In genomic region chr20:57826731-57827287, GRCh38 we compare ENCODE assay signal across 14 cellular contexts.
"Had no signal": no experiment of that assay in that cellular context is flagged by ENCODE, and none has a peak within 500 bp of the region (broad histone marks: within the 10 kb centered on the region; RNA-seq: fewer than 3 reads in every experiment).

No MANE protein-coding gene starts in this region.

- DNase-seq: cortex of kidney; effector memory CD4-positive, alpha-beta T cell; hippocampal formation; mesendoderm; naive B cell; nephron progenitor cell; stimulated activated naive CD4-positive, alpha-beta T cell treated with Interleukin-2 at 50 U/mL for 16 hours; thyroid gland had no signal

- H3K9me3 ChIP-seq: heart left ventricle, neutrophil, suprapubic skin, thyroid gland had no signal

- H3K9me3 Mint-ChIP-seq: naive B cell, nephron progenitor cell, type B pancreatic cell had no signal

- H3K4me1 Mint-ChIP-seq: naive B cell had no signal

- ATAC-seq: esophagus mucosa, heart left ventricle, sciatic nerve had no signal

- H3K27me3 ChIP-seq: suprapubic skin, thyroid gland had no signal

- H3K36me3 Mint-ChIP-seq: naive B cell, type B pancreatic cell had no signal

- H3K4me3 Mint-ChIP-seq: naive B cell, nephron progenitor cell, type B pancreatic cell had no signal

- H3K4me3 ChIP-seq: heart left ventricle, suprapubic skin, thyroid gland had no signal

- H3K4me1 ChIP-seq: suprapubic skin, thyroid gland had no signal

- H3K27ac ChIP-seq: neutrophil, suprapubic skin, thyroid gland had no signal

- H3K27ac Mint-ChIP-seq: naive B cell, nephron progenitor cell, type B pancreatic cell had no signal

- H3K36me3 ChIP-seq: heart left ventricle, neutrophil, suprapubic skin, thyroid gland had no signal
